9 cellular contexts compared by ENCODE assay signal in genomic region chr10:3932597-3933380, GRCh38.
"Had no signal": no experiment of that assay in that cellular context is flagged by ENCODE, and none has a peak within 500 bp of the region (broad histone marks: within the 10 kb centered on the region; RNA-seq: fewer than 3 reads in every experiment).

No MANE protein-coding gene starts in this region.

- H3K4me2 ChIP-seq: SK-N-SH had no signal

- H3K9me3 Mint-ChIP-seq: mesothelial cell of epicardium had no signal

- H3K27me3 ChIP-seq: cardiac muscle cell, esophagus squamous epithelium had no signal

- ATAC-seq: T-helper 17 cell had no signal

- H3K27ac ChIP-seq: cardiac muscle cell, esophagus squamous epithelium had no signal

- DNase-seq: activated CD4-positive, CD25-positive, alpha-beta regulatory T cell; esophagus squamous epithelium; foreskin fibroblast; glutamatergic neuron; SK-N-SH; T-helper 17 cell; trophoblast cell had no signal

- H3K4me3 ChIP-seq: cardiac muscle cell, esophagus squamous epithelium had no signal

- H3K27me3 Mint-ChIP-seq: T-helper 17 cell had no signal

- H3K4me3 Mint-ChIP-seq: mesothelial cell of epicardium, T-helper 17 cell had no signal

- H3K9ac ChIP-seq: SK-N-SH had no signal

- H3K9me3 ChIP-seq: esophagus squamous epithelium, SK-N-SH had no signal

- H3K27ac Mint-ChIP-seq: mesothelial cell of epicardium, T-helper 17 cell had no signal

- H3K36me3 ChIP-seq: cardiac muscle cell, esophagus squamous epithelium had no signal

- H3K36me3 Mint-ChIP-seq: mesothelial cell of epicardium had no signal
